24 cellular contexts compared by ENCODE assay signal in the genomic region with DNA sequence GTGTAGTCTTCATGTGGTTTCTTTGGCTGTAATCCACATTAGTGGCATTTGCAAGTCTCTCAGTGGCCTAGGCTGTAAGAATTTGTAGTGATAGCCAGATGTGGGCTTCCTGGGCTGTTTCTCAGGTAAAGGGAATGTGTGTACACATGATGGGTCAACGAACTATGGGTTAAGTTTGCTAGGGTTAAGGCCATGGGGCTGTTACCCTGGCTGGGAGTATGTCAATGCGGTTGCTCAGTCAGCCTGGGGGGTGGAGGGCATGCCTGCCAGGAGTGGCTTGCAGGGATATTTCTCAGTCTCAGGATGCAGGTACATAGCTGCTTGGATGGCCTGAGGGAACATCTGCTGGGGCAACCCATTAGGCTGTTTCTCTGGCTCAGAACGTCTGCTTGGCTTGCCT. TPM values are rescaled to one million over a fixed set of nuclear protein-coding genes. Genes with fewer than 3 reads are reported as not detected.
DNase-seq lines count a peak whose midpoint lies in the region; ATAC-seq, FAIRE-seq and TF ChIP-seq lines count a peak whose summit lies in the region.
"Had no signal": no experiment of that assay in that cellular context is flagged by ENCODE, and none has a peak within 500 bp of the region (broad histone marks: within the 10 kb centered on the region; RNA-seq: fewer than 3 reads in every experiment).

No MANE protein-coding gene starts in this region.

- TF ChIP-seq EP300 in HepG2 (IDR thresholded peaks at IDR 0.05; ENCODE audit: low read depth in 2 of 2, low read length in 2 of 2) (no peak), HepG2 (CRISPR knock-in tag; IDR thresholded peaks at IDR 0.05; ENCODE audit: borderline replicate concordance) (no peak)

- H3K4ac ChIP-seq in mesendoderm (ENCODE audit: low read depth, low read length) = no peak overlapping the region

- no peaks in the 10 kb centered on the region for H3K36me3 ChIP-seq in DND-41 (ENCODE audit: insufficient read depth, low read length)
- no peaks in the 10 kb centered on the region for H3K36me3 ChIP-seq in bronchial epithelial cell (ENCODE audit: control insufficient read depth, insufficient read depth, low read length)
- no peaks in the 10 kb centered on the region for H3K36me3 ChIP-seq in HepG2 (replicated peaks in 1 of 2; ENCODE audit: control insufficient read depth in 1 of 2, insufficient read depth in 2 of 2, low read length in 2 of 2)
- H3K36me3 ChIP-seq in mesendoderm (ENCODE audit: control insufficient read depth, insufficient read depth, low read length) = no peaks in the 10 kb centered on the region
- H3K36me3 ChIP-seq: HAP-1 had no signal

- no peak overlapping the region for H3K23ac ChIP-seq in mesendoderm (ENCODE audit: low read length)

- in situ Hi-C loops in HepG2 (cut with HindIII; ENCODE audit: extremely low pct_ligation_motif_present, low pct_unique_long_range_greater_than_20kb) = no loop called here

- BruUV-seq in HepG2 (replicated peaks; lab: Mats Ljungman, UMichigan) = no TSS peak

- no peak overlapping the region for H4K8ac ChIP-seq in mesendoderm (ENCODE audit: low read depth, low read length)

- H3K9me3 ChIP-seq in DND-41 (ENCODE audit: insufficient read depth, low read length, severe bottlenecking) = peaks cover 21% of the 10 kb centered on the region
- H3K9me3 ChIP-seq in HepG2 (ENCODE audit: low read length) = peaks cover 8% of the 10 kb centered on the region; the same call in 1 of the 2 replicates

- H3K4me2 ChIP-seq in DND-41 (ENCODE audit: insufficient read depth, low read length) (no peak overlapping the region), HepG2 (ENCODE audit: low read depth, low read length) (no peak overlapping the region), mesendoderm (ENCODE audit: low read length) (no peak overlapping the region)

- H2BK120ac ChIP-seq in mesendoderm (ENCODE audit: low read depth, low read length) = no peak overlapping the region

- H2BK15ac ChIP-seq in mesendoderm (replicated peaks; ENCODE audit: low read depth) = no peak overlapping the region

- CTCF ChIA-PET in HepG2 (lab: Yijun Ruan, JAX; ENCODE audit: low intra/inter-chr PET ratio, low total read pairs) = no interaction called here

- ATAC-seq in DND-41 (ENCODE audit: insufficient read depth, low read depth) (peak; percentile 25; the same call in 1 of the 3 replicates), HepG2 (peak; percentile 58), HG03159 (IDR thresholded peaks at IDR 0.05; ENCODE audit: unreplicated experiment) (no peak), SK-N-SH treated with all-trans-retinoic acid at 6 μM for 48 hours (no peak)
- ATAC-seq: CD8-positive, alpha-beta T cell had no signal

- H3K4me1 ChIP-seq in DND-41 (ENCODE audit: insufficient read depth, low read length) (peaks cover 21% of the 10 kb centered on the region), HepG2 (ENCODE audit: insufficient read depth, low read length) (no peaks in the 10 kb centered on the region), mesendoderm (ENCODE audit: control insufficient read depth, low read depth, low read length) (no peaks in the 10 kb centered on the region)
- H3K4me1 ChIP-seq: Caco-2, HAP-1 had no signal

- peak overlapping the region; percentile 60 for H3K27ac ChIP-seq in DND-41 (ENCODE audit: low read length)
- no peak overlapping the region for H3K27ac ChIP-seq in HepG2 (ENCODE audit: extremely low read length, insufficient read depth, low read length)
- H3K27ac ChIP-seq in mesendoderm (ENCODE audit: low read depth, low read length) = no peak overlapping the region

- no peaks in the 10 kb centered on the region for H3K79me1 ChIP-seq in mesendoderm (ENCODE audit: low read length)

- no peak overlapping the region for H2BK5ac ChIP-seq in mesendoderm (ENCODE audit: low read length)

- H3K18ac ChIP-seq in mesendoderm (ENCODE audit: low read length) = no peak overlapping the region

- H3K4me3 ChIP-seq in DND-41 (ENCODE audit: low read depth in 1 of 2, low read length in 2 of 2) (no peak overlapping the region), bronchial epithelial cell (ENCODE audit: low read depth, low read length) (no peak overlapping the region), HepG2 (replicated peaks in 1 of 3; ENCODE audit: insufficient read depth in 1 of 3, low read depth in 2 of 3, low read length in 3 of 3) (no peak overlapping the region), mesendoderm (ENCODE audit: low read length) (no peak overlapping the region)
- H3K4me3 ChIP-seq: HAP-1 had no signal

- intact Hi-C loops in HepG2 (cut with micrococcal nuclease; ENCODE audit: unreplicated experiment) = no loop called here

- TF ChIP-seq CTCF in DND-41 (IDR thresholded peaks at IDR 0.05; ENCODE audit: borderline replicate concordance, extremely low read depth, low read length, poor library complexity, severe bottlenecking) (no peak), bronchial epithelial cell (IDR thresholded peaks at IDR 0.05; ENCODE audit: insufficient read depth, low read length, severe bottlenecking) (no peak), HepG2 (CRISPR knock-in tag; IDR thresholded peaks at IDR 0.05) (no peak)

- 0% methylated on average over 2 of the region's 3 CpGs for WGBS in HepG2 (ENCODE audit: low lambda C conversion rate)
- no CpG with 5 or more reads among the region's 3 CpGs for WGBS in mesendoderm (ENCODE audit: extremely low coverage, insufficient coverage, low lambda C conversion rate)

- H2AFZ ChIP-seq in DND-41 (ENCODE audit: low read depth, low read length) (no peak overlapping the region), HepG2 (ENCODE audit: low read length) (no peak overlapping the region)

- H3K27me3 ChIP-seq in DND-41 (ENCODE audit: insufficient read depth, low read length, poor library complexity) (no peaks in the 10 kb centered on the region), bronchial epithelial cell (ENCODE audit: control insufficient read depth, insufficient read depth, low read length) (no peaks in the 10 kb centered on the region), HepG2 (ENCODE audit: control insufficient read depth in 1 of 2, insufficient read depth in 2 of 2, low read length in 2 of 2) (no peaks in the 10 kb centered on the region), mesendoderm (ENCODE audit: insufficient read depth, low read length, poor library complexity) (no peaks in the 10 kb centered on the region)

- DNase-seq in DND-41 = no peak
- no peak for DNase-seq in bronchial epithelial cell (ENCODE audit: low read depth)
- DNase-seq in HepG2 (ENCODE audit: low spot score) = no peak
- peak; percentile 28 for DNase-seq in mesendoderm
- no peak for DNase-seq in GF-D8 (lab: John Stamatoyannopoulos, UW)
- no peak for DNase-seq in pons (ENCODE audit: low spot score)
- DNase-seq: C1 segment of cervical spinal cord; Caco-2; CD4-positive, CD25-positive, alpha-beta regulatory T cell; CD8-positive, alpha-beta T cell; DMS153; EL; GDM1; GOT3; HFFc6 had no signal

- no peaks in the 10 kb centered on the region; the same call in 1 of the 2 replicates for H4K20me1 ChIP-seq in DND-41 (ENCODE audit: insufficient read depth, low read length)
- no peaks in the 10 kb centered on the region for H4K20me1 ChIP-seq in HepG2 (ENCODE audit: insufficient read depth, low read length)

- TF ChIP-seq RAD21 in HepG2 (CRISPR knock-in tag; IDR thresholded peaks at IDR 0.05) = no peak

- POLR2A ChIA-PET in HepG2 (lab: Yijun Ruan, JAX) = no interaction called here

- H3K79me2 ChIP-seq in DND-41 (ENCODE audit: insufficient read depth, low read length) (peaks cover 87% of the 10 kb centered on the region), HepG2 (ENCODE audit: insufficient read depth, low read length) (no peaks in the 10 kb centered on the region), mesendoderm (ENCODE audit: control insufficient read depth, insufficient read depth, low read length) (no peaks in the 10 kb centered on the region)

- peak; percentile 28 for FAIRE-seq in bronchial epithelial cell (lab: Jason Lieb, UNC)
- no peak for FAIRE-seq in HepG2 (lab: Jason Lieb, UNC)
- FAIRE-seq: GM12891, GM18507, H54 had no signal

- no peak for TF ChIP-seq POLR2A in HepG2 (IDR thresholded peaks at IDR 0.05; ENCODE audit: insufficient read depth in 1 of 2, low read depth in 2 of 2, low read length in 2 of 2)

- peak overlapping the region; percentile 56 for H4K5ac ChIP-seq in mesendoderm (ENCODE audit: low read length)

- no peak overlapping the region for H3K9ac ChIP-seq in DND-41 (ENCODE audit: low read depth, low read length)
- no peak overlapping the region for H3K9ac ChIP-seq in HepG2 (ENCODE audit: insufficient read depth, low read depth, low read length)
- no peak overlapping the region for H3K9ac ChIP-seq in mesendoderm (ENCODE audit: low read length)

- no peak overlapping the region for H3K56ac ChIP-seq in mesendoderm (ENCODE audit: low read length)

- no peak overlapping the region for H2AK5ac ChIP-seq in mesendoderm (ENCODE audit: low read length)

TF ChIP-seq in HepG2, 621 proteins besides CTCF, POLR2A, EP300 and RAD21 (continues in another document):
- TF ChIP-seq ZNF891 (CRISPR knock-in tag; IDR thresholded peaks at IDR 0.05) = no peak

TF ChIP-seq in SK-N-SH treated with all-trans-retinoic acid at 6 μM for 48 hours, 23 proteins besides CTCF, POLR2A, EP300 and RAD21 (continues in another document):
- TF ChIP-seq BACH2 (CRISPR knock-in tag; IDR thresholded peaks at IDR 0.05; ENCODE audit: borderline replicate concordance) (no peak), TCF4 (CRISPR knock-in tag; IDR thresholded peaks at IDR 0.05; ENCODE audit: borderline replicate concordance) (no peak)

RNA-seq across cellular contexts. Expression of a gene that starts 13.4 kb away (rescaled TPM):
- total RNA-seq in bronchial epithelial cell (not detected in 2 replicates), HepG2 (2016; rRNA removed; fragmentation: Illumina TruSeq; extraction: Trizol) (not detected in 2 replicates)
- not detected in 2 replicates for total RNA-seq in HepG2 (2016; cell fraction: cytosol; rRNA removed; fragmentation: Illumina TruSeq; extraction: Trizol; ENCODE audit: low read depth)
- total RNA-seq in HepG2 (2016; cell fraction: insoluble cytoplasmic fraction; rRNA removed; fragmentation: Illumina TruSeq; extraction: Trizol) = not detected in 2 replicates
- not detected in 2 replicates for total RNA-seq in HepG2 (2016; cell fraction: membrane; rRNA removed; fragmentation: Illumina TruSeq; extraction: Trizol)
- total RNA-seq in HepG2 (2016; cell fraction: nucleus; rRNA removed; fragmentation: Illumina TruSeq; extraction: Trizol) = not detected in 2 replicates
- not detected in 2 replicates for polyA plus RNA-seq in HepG2 (2011; rRNA removed)
- not detected in 2 replicates for polyA plus RNA-seq in HepG2 (2011; cell fraction: cytosol; rRNA removed)
- not detected in 2 replicates for polyA plus RNA-seq in HepG2 (2011; cell fraction: nucleus; rRNA removed)
- polyA plus RNA-seq in HepG2 (2012) = not detected in 2 replicates
- polyA plus RNA-seq in HepG2 (2016; cell fraction: cytosol; fragmentation: Illumina TruSeq; extraction: Trizol; ENCODE audit: low read depth) = not detected in 2 replicates
- not detected in 2 replicates for polyA plus RNA-seq in HepG2 (2016; cell fraction: insoluble cytoplasmic fraction; fragmentation: Illumina TruSeq; extraction: Trizol; ENCODE audit: low read depth)
- not detected in 2 replicates for polyA plus RNA-seq in HepG2 (2016; cell fraction: membrane; fragmentation: Illumina TruSeq; extraction: Trizol; ENCODE audit: low read depth)
- polyA plus RNA-seq in HepG2 (2016; cell fraction: nucleus; fragmentation: Illumina TruSeq; extraction: Trizol; ENCODE audit: insufficient read depth, low read depth) = not detected in 2 replicates
- not detected in 2 replicates for polyA minus RNA-seq in HepG2 (2011; rRNA and poly(A)+ RNA removed; ENCODE audit: low replicate concordance)
- polyA minus RNA-seq in HepG2 (2011; cell fraction: cytosol; rRNA and poly(A)+ RNA removed) = not detected in 2 replicates
- polyA minus RNA-seq in HepG2 (2011; cell fraction: nucleus; rRNA and poly(A)+ RNA removed) = not detected in 2 replicates
- 0.06 TPM for polyA plus RNA-seq in mesendoderm (2013, experiment 1 of 2)
- 0.10 TPM for polyA plus RNA-seq in mesendoderm (2013, experiment 2 of 2)
- total RNA-seq: A172, A673, Caco-2, HFFc6 had no signal
- polyA plus RNA-seq: BJ had no signal

Comparison
In these comparisons a context has a peak if more than half of its experiments do, and no peak if none do; other contexts are left out.
1. ATAC-seq: peak in DND-41 (single experiment) and HepG2 (single experiment); none in HG03159 (single experiment) and SK-N-SH treated with all-trans-retinoic acid at 6 μM for 48 hours (single experiment).